In the genomic region with DNA sequence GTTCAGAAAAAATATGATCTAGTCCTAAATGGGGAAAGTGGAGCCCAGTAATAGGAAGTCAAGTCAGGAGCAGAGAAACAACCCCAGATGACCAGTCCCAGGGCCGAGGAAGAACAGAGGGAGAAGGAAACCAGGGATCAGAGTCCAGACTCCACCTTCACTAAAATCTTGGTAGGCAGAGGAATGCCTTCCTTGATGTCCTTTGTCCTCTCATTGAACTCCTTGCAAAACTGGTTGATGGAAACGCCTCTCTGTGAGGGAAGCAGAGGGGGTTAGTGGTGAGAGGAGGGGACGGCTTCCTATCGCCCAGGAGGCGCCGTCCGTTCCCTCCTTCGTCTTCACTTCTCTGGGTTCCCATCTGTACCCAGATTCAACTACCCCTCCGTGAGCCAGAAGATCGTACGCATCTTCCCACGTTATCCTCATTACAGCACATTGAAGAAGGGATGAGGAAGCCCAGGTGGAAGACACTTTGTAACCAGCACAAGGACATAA, we compare ENCODE assay signal across 8 cellular contexts. TPM values are rescaled to one million over a fixed set of nuclear protein-coding genes. Genes with fewer than 3 reads are reported as not detected.
DNase-seq lines count a peak whose midpoint lies in the region; ATAC-seq, FAIRE-seq and TF ChIP-seq lines count a peak whose summit lies in the region.

No MANE protein-coding gene starts in this region.

- ATAC-seq in activated CD4-positive, alpha-beta T cell treated with anti-CD3 and anti-CD28 coated beads for 36 hours = no peak
- no peak for ATAC-seq in activated T-helper 17 cell treated with anti-CD3 and anti-CD28 coated beads, Interleukin-2, amount 50 U/mL, for 72 hours (replicated peaks)
- ATAC-seq in GM19452 (IDR thresholded peaks at IDR 0.05; ENCODE audit: unreplicated experiment) = no peak

- peaks cover 24% of the 10 kb centered on the region for H3K36me3 Mint-ChIP-seq in activated CD4-positive, alpha-beta T cell treated with anti-CD3 and anti-CD28 coated beads for 36 hours (ENCODE audit: low read depth)
- H3K36me3 Mint-ChIP-seq in activated T-helper 17 cell treated with anti-CD3 and anti-CD28 coated beads, Interleukin-2, amount 50 U/mL, for 72 hours (ENCODE audit: low read depth) = peaks cover 47% of the 10 kb centered on the region

- H3K27me3 ChIP-seq in suprapubic skin = no peaks in the 10 kb centered on the region

- no peak for TF ChIP-seq EP300 in suprapubic skin (IDR thresholded peaks at IDR 0.05)

- H3K4me3 ChIP-seq in kidney (ENCODE audit: low read length in 2 of 2) (peak overlapping the region; percentile 74 to 91), suprapubic skin (peak overlapping the region; percentile 98)

- no peaks in the 10 kb centered on the region for H3K27me3 Mint-ChIP-seq in activated CD4-positive, alpha-beta T cell treated with anti-CD3 and anti-CD28 coated beads for 36 hours
- H3K27me3 Mint-ChIP-seq in activated T-helper 17 cell treated with anti-CD3 and anti-CD28 coated beads, Interleukin-2, amount 50 U/mL, for 72 hours = no peaks in the 10 kb centered on the region

- TF ChIP-seq POLR2A in suprapubic skin (IDR thresholded peaks at IDR 0.05) = no peak

- POLR2A ChIA-PET in activated CD4-positive, alpha-beta T cell treated with anti-CD3 and anti-CD28 coated beads for 36 hours (lab: Charles Lee) = interaction anchor here (0.6 to 1.6 kb wide), 5 partner anchors 20 to 239 kb away, joined by 3 to 12 read pairs (median 6); a partner anchor contains a TSS
- POLR2A ChIA-PET in HEK293T (lab: Yijun Ruan, JAX) = interaction anchor here (0.6 to 1.6 kb wide), 8 partner anchors 16 to 239 kb away, joined by 3 to 9 read pairs (median 4); a partner anchor contains a TSS

- TF ChIP-seq CTCF in kidney (IDR thresholded peaks at IDR 0.05; ENCODE audit: borderline replicate concordance, extremely low read depth, insufficient read depth) = no peak
- no peak for TF ChIP-seq CTCF in suprapubic skin (IDR thresholded peaks at IDR 0.05)

- no peak for DNase-seq in activated CD4-positive, alpha-beta T cell treated with anti-CD3 and anti-CD28 coated beads for 36 hours
- DNase-seq in activated CD4-positive, alpha-beta T cell treated with anti-CD3 and anti-CD28 coated beads, Interleukin-2, amount 50 U/mL, for 48 hours = no peak
- DNase-seq in kidney (no peak), suprapubic skin (ENCODE audit: low spot score in 2 of 2) (no peak), NCI-H345 treated with DMSO at 0.1 percent for 48 hours (lab: John Stamatoyannopoulos, UW; ENCODE audit: unreplicated experiment) (no peak), HEK293T (ENCODE audit: extremely low spot score) (no peak)

- peak overlapping the region; percentile 65 to 83 for H3K9ac ChIP-seq in kidney (ENCODE audit: low read length in 2 of 2)

- peaks cover under 1% of the 10 kb centered on the region for H3K9me3 Mint-ChIP-seq in activated CD4-positive, alpha-beta T cell treated with anti-CD3 and anti-CD28 coated beads for 36 hours (ENCODE audit: low read depth)
- H3K9me3 Mint-ChIP-seq in activated T-helper 17 cell treated with anti-CD3 and anti-CD28 coated beads, Interleukin-2, amount 50 U/mL, for 72 hours = peaks cover 1% of the 10 kb centered on the region

- H3K4me1 Mint-ChIP-seq in activated CD4-positive, alpha-beta T cell treated with anti-CD3 and anti-CD28 coated beads for 36 hours = peaks cover 8% of the 10 kb centered on the region
- no peaks in the 10 kb centered on the region for H3K4me1 Mint-ChIP-seq in activated T-helper 17 cell treated with anti-CD3 and anti-CD28 coated beads, Interleukin-2, amount 50 U/mL, for 72 hours

- FAIRE-seq in kidney (lab: Jason Lieb, UNC) = no peak

- H3K9me3 ChIP-seq in kidney (ENCODE audit: control insufficient read depth in 1 of 2, low read length in 2 of 2) (no peaks in the 10 kb centered on the region), suprapubic skin (no peaks in the 10 kb centered on the region)

- H3K4me3 Mint-ChIP-seq in activated CD4-positive, alpha-beta T cell treated with anti-CD3 and anti-CD28 coated beads for 36 hours = peak overlapping the region; percentile 85
- peak overlapping the region; percentile 88 for H3K4me3 Mint-ChIP-seq in activated T-helper 17 cell treated with anti-CD3 and anti-CD28 coated beads, Interleukin-2, amount 50 U/mL, for 72 hours

- 12% methylated on average over 12 of the region's 12 CpGs for WGBS in suprapubic skin

- CTCF ChIA-PET in activated CD4-positive, alpha-beta T cell treated with anti-CD3 and anti-CD28 coated beads for 36 hours (lab: Charles Lee) = interaction anchor here (0.5 to 1.8 kb wide), 19 partner anchors 7 to 1683 kb away, joined by 3 to 16 read pairs (median 6); a partner anchor contains a TSS
- CTCF ChIA-PET in HEK293T (lab: Yijun Ruan, JAX) = interaction anchor here (1.0 to 1.7 kb wide), 5 partner anchors 7 to 240 kb away, joined by 3 to 12 read pairs (median 8); a partner anchor contains a TSS

- peak overlapping the region; percentile 98 for H3K27ac Mint-ChIP-seq in activated CD4-positive, alpha-beta T cell treated with anti-CD3 and anti-CD28 coated beads for 36 hours
- H3K27ac Mint-ChIP-seq in activated T-helper 17 cell treated with anti-CD3 and anti-CD28 coated beads, Interleukin-2, amount 50 U/mL, for 72 hours = peak overlapping the region; percentile 92

- no peak overlapping the region for H3K27ac ChIP-seq in kidney (ENCODE audit: low read depth in 2 of 2, low read length in 2 of 2)
- peak overlapping the region; percentile 76 for H3K27ac ChIP-seq in suprapubic skin

- peaks cover 0 to 6% of the 10 kb centered on the region in 2 donors for H3K4me1 ChIP-seq in kidney (ENCODE audit: control insufficient read depth in 1 of 2, insufficient read depth in 1 of 2, low read depth in 1 of 2, low read length in 2 of 2)
- peaks cover 11% of the 10 kb centered on the region for H3K4me1 ChIP-seq in suprapubic skin

- H3K36me3 ChIP-seq in kidney (ENCODE audit: control insufficient read depth in 1 of 2, insufficient read depth in 2 of 2, low read length in 2 of 2) = peaks cover 6 to 10% of the 10 kb centered on the region in 2 donors
- H3K36me3 ChIP-seq in suprapubic skin = peaks cover 37% of the 10 kb centered on the region

- intact Hi-C loops in activated CD4-positive, alpha-beta T cell treated with anti-CD3 and anti-CD28 coated beads for 36 hours (cut with DNase I, micrococcal nuclease) = loop anchor here (1.0 to 10.0 kb wide), 8 partner anchors 29 to 717 kb away; a partner anchor contains a TSS
- intact Hi-C loops in kidney (cut with DNase I) = no loop called here

TF ChIP-seq in HEK293T, 16 proteins besides CTCF, POLR2A, EP300 and RAD21:
- no peak for TF ChIP-seq SP1 (IDR thresholded peaks at IDR 0.05)
- TF ChIP-seq ZNF384 (IDR thresholded peaks at IDR 0.05) = no peak
TF ChIP-seq in HEK293T: peak in this region for 0.

RNA-seq across cellular contexts. Expression of a gene that starts 0.6 kb away (rescaled TPM):
- 100 to 1,000 TPM; 115 to 120 TPM for total RNA-seq in activated CD4-positive, alpha-beta T cell treated with anti-CD3 and anti-CD28 coated beads for 36 hours
- total RNA-seq in activated T-helper 17 cell treated with anti-CD3 and anti-CD28 coated beads, Interleukin-2, amount 50 U/mL, for 72 hours = 100 to 1,000 TPM in 1 of 2 donors, 10 to 100 TPM in 1; 56.1 to 131 TPM
- total RNA-seq in kidney (34.1 TPM), suprapubic skin (10 to 100 TPM; 22.0 to 42.0 (median 28.0) TPM)
- polyA plus RNA-seq in kidney (ENCODE audit: insufficient read depth, low read depth, low replicate concordance) = 97.3 TPM

RNA-seq across cellular contexts. Expression of a gene that starts 17.2 kb away (rescaled TPM):
- under 1 TPM; 0.07 TPM for total RNA-seq in activated CD4-positive, alpha-beta T cell treated with anti-CD3 and anti-CD28 coated beads for 36 hours
- total RNA-seq in activated T-helper 17 cell treated with anti-CD3 and anti-CD28 coated beads, Interleukin-2, amount 50 U/mL, for 72 hours = under 1 TPM; 0.21 to 0.28 TPM
- total RNA-seq in kidney (0.19 TPM), suprapubic skin (not detected)
- not detected for polyA plus RNA-seq in kidney (ENCODE audit: insufficient read depth, low read depth, low replicate concordance)

RNA-seq across cellular contexts. Expression of a gene that starts 28.6 kb away (rescaled TPM):
- total RNA-seq in activated CD4-positive, alpha-beta T cell treated with anti-CD3 and anti-CD28 coated beads for 36 hours = 1 to 10 TPM; 5.7 to 7.0 TPM
- 10 to 100 TPM in 1 of 2 donors, 1 to 10 TPM in 1; 8.1 to 17.5 TPM for total RNA-seq in activated T-helper 17 cell treated with anti-CD3 and anti-CD28 coated beads, Interleukin-2, amount 50 U/mL, for 72 hours
- total RNA-seq in kidney (8.1 TPM), suprapubic skin (10 to 100 TPM; 19.0 to 23.4 (median 20.5) TPM)
- polyA plus RNA-seq in kidney (ENCODE audit: insufficient read depth, low read depth, low replicate concordance) = 9.1 TPM

RNA-seq across cellular contexts. Expression of a gene that starts 42.2 kb away (rescaled TPM):
- 10 to 100 TPM; 87.1 to 91.9 TPM for total RNA-seq in activated CD4-positive, alpha-beta T cell treated with anti-CD3 and anti-CD28 coated beads for 36 hours
- total RNA-seq in activated T-helper 17 cell treated with anti-CD3 and anti-CD28 coated beads, Interleukin-2, amount 50 U/mL, for 72 hours = 100 to 1,000 TPM in 1 of 2 donors, 10 to 100 TPM in 1; 67.9 to 117 TPM
- total RNA-seq in kidney (41.7 TPM), suprapubic skin (10 to 100 TPM; 12.2 to 23.0 (median 22.2) TPM)
- polyA plus RNA-seq in kidney (ENCODE audit: insufficient read depth, low read depth, low replicate concordance) = 32.9 TPM
